26 cellular contexts compared by ENCODE assay signal in genomic region chr1:16462773-16463330, GRCh38. TPM values are rescaled to one million over a fixed set of nuclear protein-coding genes. Genes with fewer than 3 reads are reported as not detected.
A peak's percentile ranks its signal among the peaks of the same experiment; 100 is the strongest.
DNase-seq lines count a peak whose midpoint lies in the region; ATAC-seq and TF ChIP-seq lines count a peak whose summit lies in the region.
"Had no signal": no experiment of that assay in that cellular context is flagged by ENCODE, and none has a peak within 500 bp of the region (broad histone marks: within the 10 kb centered on the region; RNA-seq: fewer than 3 reads in every experiment).

No MANE protein-coding gene starts in this region.

- H3K9me3 Mint-ChIP-seq in activated T-cell treated with anti-CD3 and anti-CD28 coated beads, Interleukin-2, amount 50 U/mL, for 24 hours: no peaks in the 10 kb centered on the region
- no peaks in the 10 kb centered on the region for H3K9me3 Mint-ChIP-seq in stimulated activated naive CD8-positive, alpha-beta T cell treated with anti-CD3 and anti-CD28 coated beads, Interleukin-15, Interleukin-2, amounts not matched to agents 100 ng/mL and 50 ng/mL, for 24 hours
- no peaks in the 10 kb centered on the region for H3K9me3 Mint-ChIP-seq in stimulated activated naive CD8-positive, alpha-beta T cell treated with anti-CD3 and anti-CD28 coated beads, Interleukin-15, amount 100 ng/mL, for 72 hours
- H3K9me3 Mint-ChIP-seq in naive thymus-derived CD8-positive, alpha-beta T cell: no peaks in the 10 kb centered on the region
- no peaks in the 10 kb centered on the region for H3K9me3 Mint-ChIP-seq in natural killer cell
- H3K9me3 Mint-ChIP-seq: CD8-positive, alpha-beta memory T cell; IgD-negative memory B cell had no signal

- no peaks in the 10 kb centered on the region for H3K4me1 Mint-ChIP-seq in activated T-cell treated with anti-CD3 and anti-CD28 coated beads, Interleukin-2, amount 50 U/mL, for 24 hours (ENCODE audit: low read depth)
- H3K4me1 Mint-ChIP-seq in stimulated activated naive CD8-positive, alpha-beta T cell treated with anti-CD3 and anti-CD28 coated beads, Interleukin-15, Interleukin-2, amounts not matched to agents 100 ng/mL and 50 ng/mL, for 24 hours (ENCODE audit: low read depth): no peaks in the 10 kb centered on the region
- H3K4me1 Mint-ChIP-seq in stimulated activated naive CD8-positive, alpha-beta T cell treated with anti-CD3 and anti-CD28 coated beads, Interleukin-15, amount 100 ng/mL, for 72 hours: no peaks in the 10 kb centered on the region
- H3K4me1 Mint-ChIP-seq in naive thymus-derived CD8-positive, alpha-beta T cell: peaks cover 0 to 11% (median 6%) of the 10 kb centered on the region in 4 donors
- no peaks in the 10 kb centered on the region for H3K4me1 Mint-ChIP-seq in natural killer cell

- DNase-seq in activated T-cell treated with anti-CD3 and anti-CD28 coated beads, Interleukin-2, amount 50 U/mL, for 24 hours: no peak
- DNase-seq in activated T-cell treated with anti-CD3 and anti-CD28 coated beads, Interleukin-2, amount 50 U/mL, for 1 hour: no peak
- DNase-seq in stimulated activated naive CD8-positive, alpha-beta T cell treated with anti-CD3 and anti-CD28 coated beads, Interleukin-15, amount 100 ng/mL, for 72 hours: no peak
- DNase-seq in naive thymus-derived CD8-positive, alpha-beta T cell: no peak
- DNase-seq in erythroblast (lab: John Stamatoyannopoulos, UW) (no peak), medulla oblongata (ENCODE audit: extremely low spot score) (no peak), natural killer cell (no peak)
- DNase-seq: AML-193; C1 segment of cervical spinal cord; Calu3; CD8-positive, alpha-beta memory T cell; DMS153; Karpas-422; MV-4-11; NCI-H1105 treated with DMSO at 0.1 percent for 48 hours; NCI-H2029 treated with DMSO at 0.1 percent for 48 hours; NCI-H2171; NCI-H345; NCI-H526; OCI-M1 had no signal

- intact Hi-C loops in natural killer cell (cut with micrococcal nuclease): no loop called here

- peak overlapping the region; percentile 57 for H3K27ac Mint-ChIP-seq in activated T-cell treated with anti-CD3 and anti-CD28 coated beads, Interleukin-2, amount 50 U/mL, for 24 hours
- peak overlapping the region; percentile 21 for H3K27ac Mint-ChIP-seq in stimulated activated naive CD8-positive, alpha-beta T cell treated with anti-CD3 and anti-CD28 coated beads, Interleukin-15, Interleukin-2, amounts not matched to agents 100 ng/mL and 50 ng/mL, for 24 hours
- peak overlapping the region in 1 of 2 donors; percentile 56 for H3K27ac Mint-ChIP-seq in stimulated activated naive CD8-positive, alpha-beta T cell treated with anti-CD3 and anti-CD28 coated beads, Interleukin-15, amount 100 ng/mL, for 72 hours
- peak overlapping the region in 7 of 10 donors; percentile 10 to 86 (median 76) for H3K27ac Mint-ChIP-seq in naive thymus-derived CD8-positive, alpha-beta T cell
- H3K27ac Mint-ChIP-seq in natural killer cell: no peak overlapping the region

- no peak overlapping the region for H3K4me3 Mint-ChIP-seq in activated T-cell treated with anti-CD3 and anti-CD28 coated beads, Interleukin-2, amount 50 U/mL, for 24 hours
- no peak overlapping the region for H3K4me3 Mint-ChIP-seq in stimulated activated naive CD8-positive, alpha-beta T cell treated with anti-CD3 and anti-CD28 coated beads, Interleukin-15, Interleukin-2, amounts not matched to agents 100 ng/mL and 50 ng/mL, for 24 hours
- no peak overlapping the region for H3K4me3 Mint-ChIP-seq in stimulated activated naive CD8-positive, alpha-beta T cell treated with anti-CD3 and anti-CD28 coated beads, Interleukin-15, amount 100 ng/mL, for 72 hours
- H3K4me3 Mint-ChIP-seq in naive thymus-derived CD8-positive, alpha-beta T cell: no peak overlapping the region
- H3K4me3 Mint-ChIP-seq in natural killer cell: no peak overlapping the region
- H3K4me3 Mint-ChIP-seq: CD8-positive, alpha-beta memory T cell; IgD-negative memory B cell had no signal

- H3K27me3 Mint-ChIP-seq in activated T-cell treated with anti-CD3 and anti-CD28 coated beads, Interleukin-2, amount 50 U/mL, for 24 hours: no peaks in the 10 kb centered on the region
- no peaks in the 10 kb centered on the region for H3K27me3 Mint-ChIP-seq in stimulated activated naive CD8-positive, alpha-beta T cell treated with anti-CD3 and anti-CD28 coated beads, Interleukin-15, Interleukin-2, amounts not matched to agents 100 ng/mL and 50 ng/mL, for 24 hours
- H3K27me3 Mint-ChIP-seq in stimulated activated naive CD8-positive, alpha-beta T cell treated with anti-CD3 and anti-CD28 coated beads, Interleukin-15, amount 100 ng/mL, for 72 hours: no peaks in the 10 kb centered on the region
- H3K27me3 Mint-ChIP-seq in naive thymus-derived CD8-positive, alpha-beta T cell: no peaks in the 10 kb centered on the region
- no peaks in the 10 kb centered on the region for H3K27me3 Mint-ChIP-seq in natural killer cell (ENCODE audit: low read depth in 2 of 2)
- H3K27me3 Mint-ChIP-seq: CD8-positive, alpha-beta memory T cell; IgD-negative memory B cell had no signal

- POLR2A ChIA-PET in naive thymus-derived CD8-positive, alpha-beta T cell (lab: Charles Lee): interaction anchor here (0.6 kb wide), 1 partner anchor 81 kb away, joined by 3 read pairs; no protein-coding TSS in a partner anchor

- TF ChIP-seq CTCF in natural killer cell (IDR thresholded peaks at IDR 0.05): no peak

- H3K36me3 Mint-ChIP-seq in activated T-cell treated with anti-CD3 and anti-CD28 coated beads, Interleukin-2, amount 50 U/mL, for 24 hours (ENCODE audit: low read depth): peaks cover 86% of the 10 kb centered on the region
- peaks cover 49% of the 10 kb centered on the region for H3K36me3 Mint-ChIP-seq in stimulated activated naive CD8-positive, alpha-beta T cell treated with anti-CD3 and anti-CD28 coated beads, Interleukin-15, Interleukin-2, amounts not matched to agents 100 ng/mL and 50 ng/mL, for 24 hours (ENCODE audit: low read depth)
- peaks cover 4 to 63% (median 12%) of the 10 kb centered on the region in 3 donors for H3K36me3 Mint-ChIP-seq in naive thymus-derived CD8-positive, alpha-beta T cell
- no peaks in the 10 kb centered on the region for H3K36me3 Mint-ChIP-seq in natural killer cell

- TF ChIP-seq POLR2A in erythroblast (IDR thresholded peaks at IDR 0.05; ENCODE audit: low read length): no peak

- no peak for ATAC-seq in stimulated activated naive CD8-positive, alpha-beta T cell treated with anti-CD3 and anti-CD28 coated beads, Interleukin-15, amount 100 ng/mL, for 72 hours
- no peak for ATAC-seq in naive thymus-derived CD8-positive, alpha-beta T cell
- no peak for ATAC-seq in natural killer cell

RNA-seq across cellular contexts. Expression of gene NECAP2, which starts 22.3 kb away (rescaled TPM):
- 100 to 1,000 TPM; 142 to 146 TPM for total RNA-seq in naive thymus-derived CD8-positive, alpha-beta T cell
- 100 to 1,000 TPM; 137 to 176 (median 171) TPM for polyA plus RNA-seq in naive thymus-derived CD8-positive, alpha-beta T cell
- total RNA-seq in natural killer cell: 10 to 100 TPM; 62.1 to 73.1 (median 73.0) TPM

RNA-seq across cellular contexts. Expression of gene SPATA21, which starts 25.6 kb away (rescaled TPM):
- total RNA-seq in naive thymus-derived CD8-positive, alpha-beta T cell: not detected
- not detected for polyA plus RNA-seq in naive thymus-derived CD8-positive, alpha-beta T cell
- total RNA-seq in natural killer cell: under 1 TPM; 0.35 to 0.55 (median 0.36) TPM
- total RNA-seq: A172; Calu3; CD8-positive, alpha-beta memory T cell; G401 had no signal
- polyA plus RNA-seq: CD8-positive, alpha-beta memory T cell; IgD-negative memory B cell had no signal

RNA-seq across cellular contexts. Expression of gene RNU1-1, which starts 51.2 kb away (rescaled TPM):
- total RNA-seq in naive thymus-derived CD8-positive, alpha-beta T cell: 1,000 to 10,000 TPM; 3,449 to 3,916 TPM
- polyA plus RNA-seq in naive thymus-derived CD8-positive, alpha-beta T cell: 10 to 100 TPM in 1 of 3 donors, not detected in 2; 22.6 TPM
- total RNA-seq in natural killer cell: 1,000 to 10,000 TPM; 2,937 to 3,261 (median 3,038) TPM
- total RNA-seq: G401, M059J had no signal
- polyA plus RNA-seq: AG04450; CD8-positive, alpha-beta memory T cell; IgD-negative memory B cell had no signal

Comparison
In these comparisons a context has a peak if more than half of its experiments do, and no peak if none do; other contexts are left out.
1. H3K27ac Mint-ChIP-seq: peak in activated T-cell treated with anti-CD3 and anti-CD28 coated beads, Interleukin-2, amount 50 U/mL, for 24 hours (single experiment), stimulated activated naive CD8-positive, alpha-beta T cell treated with anti-CD3 and anti-CD28 coated beads, Interleukin-15, Interleukin-2, amounts not matched to agents 100 ng/mL and 50 ng/mL, for 24 hours (single experiment) and naive thymus-derived CD8-positive, alpha-beta T cell (7 of 10); none in natural killer cell (0 of 2).